8 cellular contexts compared by ENCODE assay signal in the genomic region with DNA sequence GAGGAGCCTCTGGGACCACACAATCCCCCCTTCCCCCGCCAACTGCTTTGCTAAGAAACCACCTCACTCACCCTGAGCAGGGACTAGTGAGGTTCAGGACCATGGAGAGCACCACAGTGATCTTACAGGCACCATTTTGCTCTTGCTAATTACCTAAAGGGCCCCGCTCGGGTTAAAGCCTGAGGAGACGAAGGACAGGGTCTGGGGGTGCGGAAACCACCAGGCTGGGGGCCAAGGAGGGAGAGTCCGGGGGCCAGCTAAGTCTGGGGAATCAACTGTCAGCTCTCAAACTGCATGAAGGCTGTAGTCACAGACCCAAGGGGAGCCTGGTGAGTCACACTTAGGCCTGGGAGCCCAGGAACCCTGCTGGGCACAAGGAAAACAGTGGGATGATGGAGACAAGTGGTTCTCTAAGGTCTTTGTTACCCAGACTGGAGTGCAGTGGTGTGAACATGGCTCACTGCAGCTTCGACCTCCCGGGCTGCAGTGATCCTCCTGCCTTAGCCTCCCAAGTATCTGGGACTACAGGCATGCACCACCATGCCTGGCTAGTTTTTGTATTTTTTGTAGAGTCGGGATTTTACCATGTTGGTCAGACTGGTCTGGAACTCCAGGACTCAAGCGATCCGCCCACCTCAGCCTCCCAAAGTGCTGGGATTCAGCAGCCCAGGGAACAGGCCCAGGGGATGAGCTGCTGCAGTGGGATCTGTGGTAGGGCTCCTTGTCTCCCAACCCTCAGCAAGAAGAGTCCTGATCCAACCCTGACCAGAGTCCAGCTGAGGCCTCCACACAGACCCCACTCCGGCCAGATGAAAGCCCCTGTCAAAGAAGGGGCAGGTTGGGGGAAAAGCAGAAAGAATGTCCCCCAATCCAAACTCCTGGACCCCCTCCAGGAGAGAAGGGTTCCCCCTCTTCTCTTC.
DNase-seq lines count a peak whose midpoint lies in the region; ATAC-seq and TF ChIP-seq lines count a peak whose summit lies in the region.

No MANE protein-coding gene starts in this region.

- no peaks in the 10 kb centered on the region for H3K36me3 Mint-ChIP-seq in chondrocyte (ENCODE audit: low read depth)

- no peaks in the 10 kb centered on the region for H3K36me3 ChIP-seq in WERI-Rb-1

- H3K9me3 Mint-ChIP-seq in chondrocyte (ENCODE audit: low read depth), result no peaks in the 10 kb centered on the region

- no peak overlapping the region for H3K4me3 Mint-ChIP-seq in chondrocyte (ENCODE audit: unreplicated experiment)

- no peak overlapping the region for H3K27ac ChIP-seq in WERI-Rb-1

- H3K9me3 ChIP-seq in WERI-Rb-1 (ENCODE audit: severe bottlenecking), result no peaks in the 10 kb centered on the region

- no peaks in the 10 kb centered on the region for H3K27me3 ChIP-seq in WERI-Rb-1 (ENCODE audit: insufficient read depth, low read depth, severe bottlenecking)

- peaks cover 15% of the 10 kb centered on the region for H3K4me1 Mint-ChIP-seq in chondrocyte (ENCODE audit: low read depth)

- no peak overlapping the region for H3K4me3 ChIP-seq in WERI-Rb-1 (ENCODE audit: low read depth, low read length)

- peaks cover 16% of the 10 kb centered on the region for H3K27me3 Mint-ChIP-seq in chondrocyte (ENCODE audit: low read depth)

- DNase-seq in stimulated activated CD4-positive, alpha-beta T cell treated with anti-CD3 and anti-CD28 coated beads, Interleukin-15, amount 100 ng/mL, for 24 hours, result peak; percentile 51
- no peak for DNase-seq in stimulated activated CD4-positive, alpha-beta T cell treated with anti-CD3 and anti-CD28 coated beads, Interleukin-12 subunit alpha, Interleukin-12 subunit beta, amount 100 ng/mL, for 4 hours
- DNase-seq in SK-MEL-5 (ENCODE audit: low read depth, low spot score) (peak; percentile 55), chondrocyte (ENCODE audit: low spot score) (peak; percentile 64), mucosa of gallbladder (ENCODE audit: low spot score) (peak; percentile 74), DMS79 (lab: John Stamatoyannopoulos, UW) (no peak), WERI-Rb-1 (no peak)

- in situ Hi-C loops in SK-MEL-5 (cut with HindIII; ENCODE audit: low pct_unique_long_range_greater_than_20kb, low sequenced_read_pairs), result no loop called here

- TF ChIP-seq CTCF in chondrocyte (IDR thresholded peaks at IDR 0.05) (no peak), WERI-Rb-1 (IDR thresholded peaks at IDR 0.05; ENCODE audit: low read depth, low read length) (no peak)

- H3K27ac Mint-ChIP-seq in chondrocyte (ENCODE audit: unreplicated experiment), result no peak overlapping the region

- no peak for ATAC-seq in HG03045 (IDR thresholded peaks at IDR 0.05; ENCODE audit: unreplicated experiment)

Comparison
In these comparisons a context has a peak if more than half of its experiments do, and no peak if none do; other contexts are left out.
1. DNase-seq: peak in stimulated activated CD4-positive, alpha-beta T cell treated with anti-CD3 and anti-CD28 coated beads, Interleukin-15, amount 100 ng/mL, for 24 hours (single experiment), SK-MEL-5 (single experiment), chondrocyte (single experiment) and mucosa of gallbladder (single experiment); none in stimulated activated CD4-positive, alpha-beta T cell treated with anti-CD3 and anti-CD28 coated beads, Interleukin-12 subunit alpha, Interleukin-12 subunit beta, amount 100 ng/mL, for 4 hours (single experiment), DMS79 (single experiment) and WERI-Rb-1 (single experiment).